Comparison of ENCODE assay signal across 11 cellular contexts in the genomic region with DNA sequence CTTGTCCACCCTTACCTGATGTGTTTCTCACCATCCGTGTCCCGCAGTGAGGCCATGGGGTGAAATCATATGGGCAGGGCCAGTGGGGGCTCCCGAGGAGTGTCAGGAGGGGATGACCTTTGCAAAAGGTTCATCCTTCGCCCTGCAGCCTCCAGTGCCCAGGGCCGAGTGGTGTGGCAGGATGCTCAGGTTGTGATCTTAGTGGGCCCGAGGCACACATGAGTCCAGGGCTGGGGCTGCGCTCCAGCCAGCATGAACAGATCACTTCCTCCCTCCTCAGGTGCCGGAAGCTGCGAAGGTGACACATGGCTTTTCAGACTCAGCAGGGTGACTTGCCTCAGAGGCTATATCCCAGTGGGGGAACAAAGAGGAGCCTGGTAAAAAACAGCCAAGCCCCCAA. TPM values are rescaled to one million over a fixed set of nuclear protein-coding genes. Genes with fewer than 3 reads are reported as not detected.
DNase-seq lines count a peak whose midpoint lies in the region; ATAC-seq and TF ChIP-seq lines count a peak whose summit lies in the region.
"Had no signal": no experiment of that assay in that cellular context is flagged by ENCODE, and none has a peak within 500 bp of the region (broad histone marks: within the 10 kb centered on the region; RNA-seq: fewer than 3 reads in every experiment).

No MANE protein-coding gene starts in this region.

- no peak overlapping the region for H2BK5ac ChIP-seq in trophoblast cell (ENCODE audit: low read depth, low read length, poor library complexity)

- H3K4me3 ChIP-seq in PC-3 (ENCODE audit: low read length), result no peak overlapping the region
- H3K4me3 ChIP-seq in hepatocyte, result no peak overlapping the region
- peak overlapping the region in 1 of 4 donors; percentile 1 for H3K4me3 ChIP-seq in stomach
- H3K4me3 ChIP-seq in sigmoid colon, result no peak overlapping the region
- no peak overlapping the region for H3K4me3 ChIP-seq in trophoblast cell (ENCODE audit: low read depth, low read length)
- H3K4me3 ChIP-seq: esophagus muscularis mucosa had no signal

- WGBS in hepatocyte (ENCODE audit: low lambda C conversion rate, missing lambda C conversion rate), result 97% methylated on average over 9 of the region's 9 CpGs
- 63 to 73% (median 67%) methylated on average over 7 to 9 of the region's 9 CpGs for WGBS in stomach, 5 donors
- 36 to 80% methylated on average over 9 of the region's 9 CpGs for WGBS in sigmoid colon, 2 donors
- WGBS in trophoblast cell (ENCODE audit: extremely low coverage, insufficient coverage, insufficient read length), result no CpG with 5 or more reads among the region's 9 CpGs

- H2BK120ac ChIP-seq in trophoblast cell (ENCODE audit: insufficient read depth, low read length, poor library complexity), result no peak overlapping the region

- H2AFZ ChIP-seq in PC-3 (ENCODE audit: low read length), result no peak overlapping the region
- H2AFZ ChIP-seq in hepatocyte, result no peak overlapping the region
- H2AFZ ChIP-seq in trophoblast cell (ENCODE audit: insufficient read depth, low read length, poor library complexity), result no peak overlapping the region

- no peaks in the 10 kb centered on the region for H3K9me3 Mint-ChIP-seq in activated CD8-positive, alpha-beta memory T cell treated with anti-CD3 and anti-CD28 coated beads, Interleukin-2, amount 10 ng/mL, durations not matched to agents 7 days and 5 days (ENCODE audit: low read depth)

- peaks cover 22% of the 10 kb centered on the region for H3K79me2 ChIP-seq in PC-3 (ENCODE audit: low read length)
- H3K79me2 ChIP-seq in hepatocyte, result peaks cover 26% of the 10 kb centered on the region
- peaks cover 22% of the 10 kb centered on the region for H3K79me2 ChIP-seq in trophoblast cell (ENCODE audit: control insufficient read depth, insufficient read depth, low read length, poor library complexity)

- H3K36me3 ChIP-seq in PC-3 (ENCODE audit: low read depth, low read length) (no peaks in the 10 kb centered on the region; the same call in 1 of the 2 replicates), hepatocyte (replicated peaks; ENCODE audit: insufficient read depth, low read depth) (no peaks in the 10 kb centered on the region), stomach (peaks cover 18 to 33% (median 23%) of the 10 kb centered on the region in 4 donors), sigmoid colon (peaks cover 0 to 32% (median 2%) of the 10 kb centered on the region in 4 donors), trophoblast cell (ENCODE audit: control insufficient read depth in 1 of 2, insufficient read depth in 2 of 2, low read length in 2 of 2) (peaks cover 25 to 26% of the 10 kb centered on the region in 2 experiments)

- H2AK5ac ChIP-seq in trophoblast cell (ENCODE audit: low read length), result no peak overlapping the region

- peaks cover 41% of the 10 kb centered on the region for H3K4me1 Mint-ChIP-seq in activated CD8-positive, alpha-beta memory T cell treated with anti-CD3 and anti-CD28 coated beads, Interleukin-2, amount 10 ng/mL, durations not matched to agents 7 days and 5 days

- TF ChIP-seq EP300 in stomach (IDR thresholded peaks at IDR 0.05) (no peak), sigmoid colon (IDR thresholded peaks at IDR 0.05) (no peak)

- no peak overlapping the region for H3K18ac ChIP-seq in trophoblast cell (ENCODE audit: low read length)

- H3K9me3 ChIP-seq in PC-3 (ENCODE audit: low read length) (no peaks in the 10 kb centered on the region), hepatocyte (ENCODE audit: low read depth) (no peaks in the 10 kb centered on the region), stomach (no peaks in the 10 kb centered on the region), sigmoid colon (no peaks in the 10 kb centered on the region), trophoblast cell (ENCODE audit: insufficient read depth, low read depth, low read length) (no peaks in the 10 kb centered on the region)
- H3K9me3 ChIP-seq: esophagus muscularis mucosa had no signal

- TF ChIP-seq POLR2A in stomach (IDR thresholded peaks at IDR 0.05) (no peak), sigmoid colon (IDR thresholded peaks at IDR 0.05) (no peak)

- H3K4me2 ChIP-seq in PC-3 (ENCODE audit: low read length), result peak overlapping the region; percentile 66
- no peak overlapping the region for H3K4me2 ChIP-seq in hepatocyte
- no peak overlapping the region for H3K4me2 ChIP-seq in trophoblast cell (ENCODE audit: low read length)

- CTCF ChIA-PET in activated CD8-positive, alpha-beta memory T cell treated with anti-CD3 and anti-CD28 coated beads, Interleukin-2, amount 10 ng/mL, durations not matched to agents 7 days and 5 days (lab: Charles Lee), result interaction anchor here (2.7 kb wide), 1 partner anchor 11 kb away, joined by 9 read pairs; the partner anchor contains the start of genes NUDT22 and TRPT1
- CTCF ChIA-PET in PC-3 (lab: Charles Lee), result interaction anchor here (1.1 to 1.2 kb wide), 3 partner anchors 8 to 39 kb away, joined by 3 to 4 read pairs (median 3); no protein-coding TSS in a partner anchor

- no TSS peak for BruUV-seq in PC-3 (replicated peaks; lab: Mats Ljungman, UMichigan)

- H3K14ac ChIP-seq in trophoblast cell (ENCODE audit: low read length), result no peak overlapping the region

- intact Hi-C loops in PC-3 (cut with micrococcal nuclease) (no loop called here), stomach (cut with DNase I; ENCODE audit: low total_unique reads) (no loop called here), sigmoid colon (cut with DNase I) (no loop called here)

- no peak overlapping the region for H4K91ac ChIP-seq in trophoblast cell (ENCODE audit: low read depth, low read length)

- H3K36me3 Mint-ChIP-seq in activated CD8-positive, alpha-beta memory T cell treated with anti-CD3 and anti-CD28 coated beads, Interleukin-2, amount 10 ng/mL, durations not matched to agents 7 days and 5 days, result peaks cover 3% of the 10 kb centered on the region

- no peaks in the 10 kb centered on the region for H3K9me2 ChIP-seq in PC-3 (replicated peaks; ENCODE audit: low read length)
- H3K9me2 ChIP-seq in hepatocyte (replicated peaks; ENCODE audit: insufficient read depth), result no peaks in the 10 kb centered on the region

- peaks cover 26% of the 10 kb centered on the region for H3K79me1 ChIP-seq in trophoblast cell (ENCODE audit: low read length)

- no peak overlapping the region for H4K8ac ChIP-seq in trophoblast cell (ENCODE audit: low read depth, low read length)

- H3K27ac ChIP-seq in PC-3 (ENCODE audit: low read length) (no peak overlapping the region), hepatocyte (peak overlapping the region; percentile 31), stomach (peak overlapping the region; percentile 94 to 100 (median 99)), sigmoid colon (no peak overlapping the region), trophoblast cell (ENCODE audit: low read depth, low read length) (no peak overlapping the region)

- peak overlapping the region; percentile 21 for H3K27ac Mint-ChIP-seq in activated CD8-positive, alpha-beta memory T cell treated with anti-CD3 and anti-CD28 coated beads, Interleukin-2, amount 10 ng/mL, durations not matched to agents 7 days and 5 days

- H3K4me1 ChIP-seq in PC-3 (ENCODE audit: insufficient read depth, low read length), result peaks cover 61% of the 10 kb centered on the region
- peaks cover 20% of the 10 kb centered on the region for H3K4me1 ChIP-seq in hepatocyte (ENCODE audit: insufficient read depth)
- peaks cover 60 to 84% (median 83%) of the 10 kb centered on the region in 4 donors for H3K4me1 ChIP-seq in stomach
- peaks cover 0 to 50% (median 45%) of the 10 kb centered on the region in 4 donors for H3K4me1 ChIP-seq in sigmoid colon
- H3K4me1 ChIP-seq in trophoblast cell (ENCODE audit: control insufficient read depth in 1 of 2, insufficient read depth in 2 of 2, low read length in 2 of 2), result peaks cover 17 to 26% of the 10 kb centered on the region in 2 experiments

- H3K9ac ChIP-seq in PC-3 (ENCODE audit: low read length), result no peak overlapping the region
- no peak overlapping the region for H3K9ac ChIP-seq in trophoblast cell (ENCODE audit: low read length)

- no peak overlapping the region for H3K23ac ChIP-seq in trophoblast cell (ENCODE audit: low read length)

- no peak for DNase-seq in activated CD8-positive, alpha-beta memory T cell treated with anti-CD3 and anti-CD28 coated beads, Interleukin-2, amount 10 ng/mL, durations not matched to agents 7 days and 5 days
- DNase-seq in activated CD8-positive, alpha-beta memory T cell treated with anti-CD3 and anti-CD28 coated beads, Interleukin-2, amount 50 U/mL, for 48 hours, result no peak
- DNase-seq in PC-3 (no peak), hepatocyte (ENCODE audit: low spot score) (no peak), stomach (no peak), sigmoid colon (no peak), trophoblast cell (no peak), HuH-7 (ENCODE audit: low spot score) (no peak)
- DNase-seq: amniotic stem cell had no signal

- H4K20me1 ChIP-seq in PC-3 (ENCODE audit: low read length), result no peaks in the 10 kb centered on the region
- H4K20me1 ChIP-seq in hepatocyte (ENCODE audit: insufficient read depth, poor library complexity, severe bottlenecking), result peaks cover 10% of the 10 kb centered on the region

- no peak for TF ChIP-seq CTCF in PC-3 (conservative IDR thresholded peaks at IDR 0.05; ENCODE audit: low read depth, low read length)
- no peak for TF ChIP-seq CTCF in hepatocyte (IDR thresholded peaks at IDR 0.05; ENCODE audit: poor library complexity)
- TF ChIP-seq CTCF in stomach (IDR thresholded peaks at IDR 0.05), result no peak
- TF ChIP-seq CTCF in sigmoid colon (IDR thresholded peaks at IDR 0.05), result no peak

- H3K27me3 Mint-ChIP-seq in activated CD8-positive, alpha-beta memory T cell treated with anti-CD3 and anti-CD28 coated beads, Interleukin-2, amount 10 ng/mL, durations not matched to agents 7 days and 5 days, result no peaks in the 10 kb centered on the region

- no peak overlapping the region for H4K12ac ChIP-seq in trophoblast cell (ENCODE audit: low read depth, low read length)

- ATAC-seq in activated CD8-positive, alpha-beta memory T cell treated with anti-CD3 and anti-CD28 coated beads, Interleukin-2, amount 10 ng/mL, durations not matched to agents 7 days and 5 days, result no peak
- no peak for ATAC-seq in PC-3
- ATAC-seq: Panc1 had no signal

- POLR2A ChIA-PET in PC-3 (lab: Charles Lee; ENCODE audit: unreplicated experiment), result interaction anchor here (1.0 kb wide), 1 partner anchor 8 kb away, joined by 12 read pairs; the partner anchor contains the start of gene PPP1R14B

- H2BK12ac ChIP-seq in trophoblast cell (ENCODE audit: low read length), result no peak overlapping the region

- H3K4ac ChIP-seq in trophoblast cell (ENCODE audit: low read depth, low read length), result no peak overlapping the region

- H3K27me3 ChIP-seq in PC-3 (ENCODE audit: low read length), result no peaks in the 10 kb centered on the region
- no peaks in the 10 kb centered on the region for H3K27me3 ChIP-seq in hepatocyte
- H3K27me3 ChIP-seq in stomach, result no peaks in the 10 kb centered on the region
- H3K27me3 ChIP-seq in sigmoid colon, result no peaks in the 10 kb centered on the region
- H3K27me3 ChIP-seq in trophoblast cell (ENCODE audit: insufficient read depth, low read length), result no peaks in the 10 kb centered on the region
- H3K27me3 ChIP-seq: esophagus muscularis mucosa had no signal

- H3K4me3 Mint-ChIP-seq in activated CD8-positive, alpha-beta memory T cell treated with anti-CD3 and anti-CD28 coated beads, Interleukin-2, amount 10 ng/mL, durations not matched to agents 7 days and 5 days, result no peak overlapping the region

- H3F3A ChIP-seq in PC-3 (ENCODE audit: low read length, unreplicated experiment), result peaks cover 16% of the 10 kb centered on the region

RNA-seq across cellular contexts. Expression of gene FKBP2, which starts 2.8 kb away (rescaled TPM):
- 10 to 100 TPM; 23.4 to 23.9 TPM for total RNA-seq in activated CD8-positive, alpha-beta memory T cell treated with anti-CD3 and anti-CD28 coated beads, Interleukin-2, amount 10 ng/mL, durations not matched to agents 7 days and 5 days
- 215 and 248 TPM in 2 replicates for total RNA-seq in PC-3 (2014; rRNA removed)
- 57.7 and 73.5 TPM in 2 replicates for total RNA-seq in hepatocyte
- 349 and 421 TPM in 2 replicates for polyA plus RNA-seq in hepatocyte
- 10 to 100 TPM; 15.2 to 66.8 (median 47.7) TPM for total RNA-seq in stomach
- polyA plus RNA-seq in stomach, result 100 to 1,000 TPM; 140 to 257 (median 251) TPM
- total RNA-seq in sigmoid colon, result 10 to 100 TPM; 49.2 to 70.5 (median 51.3) TPM
- polyA plus RNA-seq in sigmoid colon, result 100 to 1,000 TPM in 2 of 3 donors, 10 to 100 TPM in 1; 97.3 to 213 (median 116) TPM
- polyA plus RNA-seq in trophoblast cell (2013), result 78.2 and 80.2 TPM in 2 replicates

RNA-seq across cellular contexts. Expression of gene VEGFB, which starts 3.7 kb away (rescaled TPM):
- 10 to 100 TPM; 53.4 to 54.8 TPM for total RNA-seq in activated CD8-positive, alpha-beta memory T cell treated with anti-CD3 and anti-CD28 coated beads, Interleukin-2, amount 10 ng/mL, durations not matched to agents 7 days and 5 days
- total RNA-seq in PC-3 (2014; rRNA removed) (27.9 and 39.4 TPM in 2 replicates), hepatocyte (29.1 and 30.5 TPM in 2 replicates), stomach (100 to 1,000 TPM in 1 of 5 donors, 10 to 100 TPM in 3, 1 to 10 TPM in 1; 2.9 to 167 (median 17.4) TPM), sigmoid colon (100 to 1,000 TPM in 2 of 4 donors, 10 to 100 TPM in 2; 76.7 to 117 (median 98.4) TPM)
- polyA plus RNA-seq in hepatocyte (116 and 117 TPM in 2 replicates), stomach (100 to 1,000 TPM in 1 of 3 donors, 10 to 100 TPM in 2; 86.4 to 132 (median 97.7) TPM), sigmoid colon (10 to 100 TPM; 23.4 to 94.9 (median 42.6) TPM)
- polyA plus RNA-seq in trophoblast cell (2013), result 76.2 and 77.7 TPM in 2 replicates

RNA-seq across cellular contexts. Expression of gene DNAJC4, which starts 7.7 kb away (rescaled TPM):
- 10 to 100 TPM; 29.7 to 37.0 TPM for total RNA-seq in activated CD8-positive, alpha-beta memory T cell treated with anti-CD3 and anti-CD28 coated beads, Interleukin-2, amount 10 ng/mL, durations not matched to agents 7 days and 5 days
- 20.4 and 25.4 TPM in 2 replicates for total RNA-seq in PC-3 (2014; rRNA removed)
- 12.8 and 13.4 TPM in 2 replicates for total RNA-seq in hepatocyte
- polyA plus RNA-seq in hepatocyte, result 58.4 and 61.7 TPM in 2 replicates
- 10 to 100 TPM in 4 of 5 donors, 1 to 10 TPM in 1; 8.3 to 61.8 (median 14.9) TPM for total RNA-seq in stomach
- polyA plus RNA-seq in stomach, result 100 to 1,000 TPM in 2 of 3 donors, 10 to 100 TPM in 1; 69.8 to 115 (median 106) TPM
- 10 to 100 TPM; 25.7 to 37.1 (median 28.1) TPM for total RNA-seq in sigmoid colon
- 10 to 100 TPM; 27.5 to 68.1 (median 58.3) TPM for polyA plus RNA-seq in sigmoid colon
- polyA plus RNA-seq in trophoblast cell (2013), result 32.7 and 35.1 TPM in 2 replicates

RNA-seq across cellular contexts. Expression of gene PPP1R14B, which starts 8.7 kb away (rescaled TPM):
- total RNA-seq in activated CD8-positive, alpha-beta memory T cell treated with anti-CD3 and anti-CD28 coated beads, Interleukin-2, amount 10 ng/mL, durations not matched to agents 7 days and 5 days, result 100 to 1,000 TPM; 142 to 177 TPM
- total RNA-seq in PC-3 (2014; rRNA removed) (1,496 and 2,060 TPM in 2 replicates), hepatocyte (86.8 and 96.1 TPM in 2 replicates), stomach (100 to 1,000 TPM in 1 of 5 donors, 10 to 100 TPM in 4; 39.3 to 179 (median 65.9) TPM), sigmoid colon (10 to 100 TPM; 31.8 to 66.6 (median 51.3) TPM)
- polyA plus RNA-seq in hepatocyte (222 and 229 TPM in 2 replicates), stomach (100 to 1,000 TPM in 2 of 3 donors, 10 to 100 TPM in 1; 80.6 to 234 (median 190) TPM), sigmoid colon (100 to 1,000 TPM in 1 of 3 donors, 10 to 100 TPM in 2; 78.8 to 159 (median 93.7) TPM)
- 390 and 396 TPM in 2 replicates for polyA plus RNA-seq in trophoblast cell (2013)

RNA-seq across cellular contexts. Expression of gene NUDT22, which starts 12.0 kb away (rescaled TPM):
- 10 to 100 TPM; 83.8 to 84.1 TPM for total RNA-seq in activated CD8-positive, alpha-beta memory T cell treated with anti-CD3 and anti-CD28 coated beads, Interleukin-2, amount 10 ng/mL, durations not matched to agents 7 days and 5 days
- total RNA-seq in PC-3 (2014; rRNA removed), result 98.3 and 102 TPM in 2 replicates
- total RNA-seq in hepatocyte, result 42.9 and 49.5 TPM in 2 replicates
- polyA plus RNA-seq in hepatocyte, result 66.6 and 70.4 TPM in 2 replicates
- 100 to 1,000 TPM in 4 of 5 donors, 10 to 100 TPM in 1; 35.1 to 363 (median 124) TPM for total RNA-seq in stomach
- 100 to 1,000 TPM in 1 of 3 donors, 10 to 100 TPM in 2; 62.4 to 143 (median 76.2) TPM for polyA plus RNA-seq in stomach
- total RNA-seq in sigmoid colon, result 10 to 100 TPM; 41.4 to 64.8 (median 50.1) TPM
- polyA plus RNA-seq in sigmoid colon, result 100 to 1,000 TPM in 2 of 3 donors, 10 to 100 TPM in 1; 91.3 to 130 (median 116) TPM
- 49.2 and 52.1 TPM in 2 replicates for polyA plus RNA-seq in trophoblast cell (2013)

Comparison
In these comparisons a context has a peak if more than half of its experiments do, and no peak if none do; other contexts are left out.
1. H3K27ac ChIP-seq: peak in hepatocyte (single experiment) and stomach (5 of 5); none in PC-3 (single experiment), sigmoid colon (0 of 4) and trophoblast cell (single experiment).